In genomic region chr7:159065852-159066480, GRCh38 we compare ENCODE assay signal across 26 cellular contexts.
"Had no signal": no experiment of that assay in that cellular context is flagged by ENCODE, and none has a peak within 500 bp of the region (broad histone marks: within the 10 kb centered on the region; RNA-seq: fewer than 3 reads in every experiment).

No MANE protein-coding gene starts in this region.

- H3K36me3 ChIP-seq: breast epithelium, esophagus squamous epithelium, right atrium auricular region, upper lobe of left lung had no signal

- H3K27ac Mint-ChIP-seq: activated naive CD4-positive, alpha-beta T cell treated with anti-CD3 and anti-CD28 coated beads, Interleukin-2, amount 50 U/mL, for 72 hours; activated T-helper 17 cell treated with anti-CD3 and anti-CD28 coated beads, Interleukin-2, amount 50 U/mL, for 72 hours; memory B cell; naive thymus-derived CD8-positive, alpha-beta T cell; stimulated activated memory B cell treated with anti-CD40 and anti-IgM and Interleukin-4, amounts not matched to agents 10 μg/mL and 1 μg/mL and 100 μg/mL, for 72 hours; stimulated activated naive CD8-positive, alpha-beta T cell treated with anti-CD3 and anti-CD28 coated beads, Interleukin-15, amount 100 ng/mL, for 72 hours had no signal

- H3K27me3 Mint-ChIP-seq: activated T-helper 17 cell treated with anti-CD3 and anti-CD28 coated beads, Interleukin-2, amount 50 U/mL, for 72 hours; central memory CD8-positive, alpha-beta T cell had no signal

- H3K4me1 ChIP-seq: breast epithelium had no signal

- H3K27me3 ChIP-seq: breast epithelium, right atrium auricular region had no signal

- H3K4me3 ChIP-seq: breast epithelium, esophagus squamous epithelium, right atrium auricular region, smooth muscle cell, upper lobe of left lung had no signal

- H3K4me1 Mint-ChIP-seq: memory B cell; stimulated activated memory B cell treated with anti-CD40 and anti-IgM and Interleukin-4, amounts not matched to agents 10 μg/mL and 1 μg/mL and 100 μg/mL, for 72 hours had no signal

- H3K27ac ChIP-seq: breast epithelium, epithelial cell of prostate, esophagus squamous epithelium, upper lobe of left lung, VCaP had no signal

- H3K9me3 ChIP-seq: breast epithelium, esophagus squamous epithelium, right atrium auricular region, upper lobe of left lung had no signal

- H3K4me2 ChIP-seq: smooth muscle cell had no signal

- ATAC-seq: activated naive CD4-positive, alpha-beta T cell treated with anti-CD3 and anti-CD28 coated beads, Interleukin-2, amount 50 U/mL, for 72 hours; activated T-cell treated with anti-CD3 and anti-CD28 coated beads, Interleukin-2, amount 50 U/mL, for 4 hours; activated T-helper 17 cell treated with anti-CD3 and anti-CD28 coated beads, Interleukin-2, amount 50 U/mL, for 72 hours; naive thymus-derived CD8-positive, alpha-beta T cell; stimulated activated memory B cell treated with anti-CD40 and anti-IgM and Interleukin-4, amounts not matched to agents 10 μg/mL and 1 μg/mL and 100 μg/mL, for 72 hours; stimulated activated naive CD8-positive, alpha-beta T cell treated with anti-CD3 and anti-CD28 coated beads, Interleukin-15, amount 100 ng/mL, for 72 hours had no signal

- H3K36me3 Mint-ChIP-seq: activated naive CD4-positive, alpha-beta T cell treated with anti-CD3 and anti-CD28 coated beads, Interleukin-2, amount 50 U/mL, for 72 hours; memory B cell; naive thymus-derived CD8-positive, alpha-beta T cell; stimulated activated memory B cell treated with anti-CD40 and anti-IgM and Interleukin-4, amounts not matched to agents 10 μg/mL and 1 μg/mL and 100 μg/mL, for 72 hours had no signal

- H3K4me3 Mint-ChIP-seq: activated T-cell treated with anti-CD3 and anti-CD28 coated beads, Interleukin-2, amount 50 U/mL, for 4 hours; activated T-helper 17 cell treated with anti-CD3 and anti-CD28 coated beads, Interleukin-2, amount 50 U/mL, for 72 hours; central memory CD8-positive, alpha-beta T cell; memory B cell; naive thymus-derived CD8-positive, alpha-beta T cell; neural crest cell; stimulated activated memory B cell treated with anti-CD40 and anti-IgM and Interleukin-4, amounts not matched to agents 10 μg/mL and 1 μg/mL and 100 μg/mL, for 72 hours; stimulated activated naive CD8-positive, alpha-beta T cell treated with anti-CD3 and anti-CD28 coated beads, Interleukin-15, amount 100 ng/mL, for 72 hours had no signal

- DNase-seq: activated CD4-positive, alpha-beta T cell treated with anti-CD3 and anti-CD28 coated beads for 4 hours; activated CD4-positive, alpha-beta T cell treated with anti-CD3 and anti-CD28 coated beads, Interleukin-2, amount 50 U/mL, for 4 hours; activated T-cell treated with anti-CD3 and anti-CD28 coated beads, Interleukin-2, amount 50 U/mL, for 4 hours; dermis blood vessel endothelial cell; effector CD4-positive, alpha-beta T cell; esophagus squamous epithelium; foreskin melanocyte; naive thymus-derived CD8-positive, alpha-beta T cell; occipital lobe; stimulated activated CD4-positive, alpha-beta T cell treated with anti-CD3 and anti-CD28 coated beads, Interleukin-1b, Interleukin-23, amount 100 ng/mL, for 48 hours; stimulated activated CD4-positive, alpha-beta T cell treated with anti-CD3 and anti-CD28 coated beads, Interleukin-4, amount 100 ng/mL, for 4 hours; stimulated activated CD8-positive, alpha-beta memory T cell treated with anti-CD3 and anti-CD28 coated beads, Interleukin-4, amount 100 ng/mL, for 48 hours; stimulated activated naive CD8-positive, alpha-beta T cell treated with anti-CD3 and anti-CD28 coated beads, Interleukin-15, amount 100 ng/mL, for 72 hours; substantia nigra had no signal

- H3K9me3 Mint-ChIP-seq: activated naive CD4-positive, alpha-beta T cell treated with anti-CD3 and anti-CD28 coated beads, Interleukin-2, amount 50 U/mL, for 72 hours; activated T-cell treated with anti-CD3 and anti-CD28 coated beads, Interleukin-2, amount 50 U/mL, for 4 hours; activated T-helper 17 cell treated with anti-CD3 and anti-CD28 coated beads, Interleukin-2, amount 50 U/mL, for 72 hours; central memory CD8-positive, alpha-beta T cell; memory B cell; naive thymus-derived CD8-positive, alpha-beta T cell; stimulated activated memory B cell treated with anti-CD40 and anti-IgM and Interleukin-4, amounts not matched to agents 10 μg/mL and 1 μg/mL and 100 μg/mL, for 72 hours; stimulated activated naive CD8-positive, alpha-beta T cell treated with anti-CD3 and anti-CD28 coated beads, Interleukin-15, amount 100 ng/mL, for 72 hours had no signal
